Comparison of ENCODE assay signal across 8 cellular contexts in genomic region chrX:154411981-154412340, GRCh38. TPM values are rescaled to one million over a fixed set of nuclear protein-coding genes. Genes with fewer than 3 reads are reported as not detected.
DNase-seq lines count a peak whose midpoint lies in the region; ATAC-seq and TF ChIP-seq lines count a peak whose summit lies in the region.

No MANE protein-coding gene starts in this region.

- no peaks in the 10 kb centered on the region for H3K27me3 ChIP-seq in mucosa of stomach (ENCODE audit: control insufficient read depth, insufficient read depth, low read length)
- no peaks in the 10 kb centered on the region for H3K27me3 ChIP-seq in tibial nerve

- no peak for TF ChIP-seq EP300 in tibial nerve (IDR thresholded peaks at IDR 0.05)

- H3K9ac ChIP-seq in mucosa of stomach (ENCODE audit: low read length) = peak overlapping the region; percentile 80

- H3K4me3 ChIP-seq in epithelial cell of esophagus (ENCODE audit: low read length) (peak overlapping the region; percentile 51), mucosa of stomach (ENCODE audit: low read length) (peak overlapping the region; percentile 18), tibial nerve (peak overlapping the region; percentile 55 to 89 (median 68))

- WGBS in tibial nerve, 2 donors = 50% methylated on average over 11 of the region's 29 CpGs; no CpG with 5 or more reads in 1 of the 2 donors

- H3K4me3 Mint-ChIP-seq in activated CD8-positive, alpha-beta T cell treated with anti-CD3 and anti-CD28 coated beads, Interleukin-2, amount 10 ng/mL, durations not matched to agents 7 days and 5 days = peak overlapping the region; percentile 93

- H3K27me3 Mint-ChIP-seq in activated CD8-positive, alpha-beta T cell treated with anti-CD3 and anti-CD28 coated beads, Interleukin-2, amount 10 ng/mL, durations not matched to agents 7 days and 5 days (ENCODE audit: low read depth) = no peaks in the 10 kb centered on the region

- peaks cover 21% of the 10 kb centered on the region for H3K36me3 Mint-ChIP-seq in activated CD8-positive, alpha-beta T cell treated with anti-CD3 and anti-CD28 coated beads, Interleukin-2, amount 10 ng/mL, durations not matched to agents 7 days and 5 days (ENCODE audit: low read depth)

- CTCF ChIA-PET in activated CD8-positive, alpha-beta T cell treated with anti-CD3 and anti-CD28 coated beads, Interleukin-2, amount 10 ng/mL, durations not matched to agents 7 days and 5 days (lab: Charles Lee) = interaction anchor here (1.9 kb wide), 1 partner anchor 115 kb away, joined by 7 read pairs; no protein-coding TSS in a partner anchor

- no peaks in the 10 kb centered on the region for H3K9me3 Mint-ChIP-seq in activated CD8-positive, alpha-beta T cell treated with anti-CD3 and anti-CD28 coated beads, Interleukin-2, amount 10 ng/mL, durations not matched to agents 7 days and 5 days (ENCODE audit: insufficient read depth)

- peaks cover 13% of the 10 kb centered on the region for H3K4me1 Mint-ChIP-seq in activated CD8-positive, alpha-beta T cell treated with anti-CD3 and anti-CD28 coated beads, Interleukin-2, amount 10 ng/mL, durations not matched to agents 7 days and 5 days (ENCODE audit: low read depth)

- H3K36me3 ChIP-seq in mucosa of stomach (ENCODE audit: control insufficient read depth, insufficient read depth, low read length) (no peaks in the 10 kb centered on the region), tibial nerve (peaks cover 0 to 9% (median 0%) of the 10 kb centered on the region in 3 donors)

- peak; percentile 46 for ATAC-seq in HG02884 (IDR thresholded peaks at IDR 0.05; ENCODE audit: unreplicated experiment)
- ATAC-seq in activated CD8-positive, alpha-beta T cell treated with anti-CD3 and anti-CD28 coated beads, Interleukin-2, amount 10 ng/mL, durations not matched to agents 7 days and 5 days = peak; percentile 79

- DNase-seq in NCI-H1417 (lab: John Stamatoyannopoulos, UW) = peak; percentile 62 to 75 (median 72)
- no peak for DNase-seq in NCI-H1417 treated with DMSO at 0.1 percent for 48 hours (lab: John Stamatoyannopoulos, UW)
- DNase-seq in NCI-H2196 (lab: John Stamatoyannopoulos, UW; ENCODE audit: unreplicated experiment) = peak; percentile 51
- DNase-seq in activated CD8-positive, alpha-beta T cell treated with anti-CD3 and anti-CD28 coated beads, Interleukin-2, amount 10 ng/mL, durations not matched to agents 7 days and 5 days = peak; percentile 77
- peak; percentile 46 for DNase-seq in epithelial cell of esophagus (ENCODE audit: low read depth)
- peak; percentile 42 to 60 for DNase-seq in tibial nerve (ENCODE audit: low spot score in 2 of 2)

- H3K27ac ChIP-seq in tibial nerve = peak overlapping the region; percentile 90 to 97 (median 94)

- TF ChIP-seq POLR2A in tibial nerve (IDR thresholded peaks at IDR 0.05) = no peak

- peak overlapping the region; percentile 92 for H3K27ac Mint-ChIP-seq in activated CD8-positive, alpha-beta T cell treated with anti-CD3 and anti-CD28 coated beads, Interleukin-2, amount 10 ng/mL, durations not matched to agents 7 days and 5 days

- TF ChIP-seq CTCF in epithelial cell of esophagus (IDR thresholded peaks at IDR 0.05; ENCODE audit: insufficient read depth, low read depth, low read length, missing control alignments) (no peak), tibial nerve (IDR thresholded peaks at IDR 0.05) (no peak)

- POLR2A ChIA-PET in activated CD8-positive, alpha-beta T cell treated with anti-CD3 and anti-CD28 coated beads, Interleukin-2, amount 10 ng/mL, durations not matched to agents 7 days and 5 days (lab: Charles Lee) = interaction anchor here (0.6 to 5.3 kb wide), 9 partner anchors 9 to 440 kb away, joined by 3 to 55 read pairs (median 7); partner anchors contain the start of genes ATP6AP1, HCFC1 and RPL10

- H3K9me3 ChIP-seq in mucosa of stomach (ENCODE audit: control insufficient read depth, low read length) (no peaks in the 10 kb centered on the region), tibial nerve (no peaks in the 10 kb centered on the region)

- H3K4me1 ChIP-seq in mucosa of stomach (ENCODE audit: control insufficient read depth, insufficient read depth, low read length) (peaks cover 17% of the 10 kb centered on the region), tibial nerve (peaks cover 0 to 26% (median 0%) of the 10 kb centered on the region in 4 donors)

RNA-seq across cellular contexts. Expression of gene TAFAZZIN, which starts 0.6 kb away (rescaled TPM):
- 10 to 100 TPM; 76.5 to 77.4 TPM for total RNA-seq in activated CD8-positive, alpha-beta T cell treated with anti-CD3 and anti-CD28 coated beads, Interleukin-2, amount 10 ng/mL, durations not matched to agents 7 days and 5 days
- total RNA-seq in tibial nerve = 100 to 1,000 TPM in 2 of 4 donors, 10 to 100 TPM in 2; 78.9 to 138 (median 97.7) TPM

RNA-seq across cellular contexts. Expression of gene DNASE1L1, which starts 2.9 kb away (rescaled TPM):
- 10 to 100 TPM; 22.5 to 26.5 TPM for total RNA-seq in activated CD8-positive, alpha-beta T cell treated with anti-CD3 and anti-CD28 coated beads, Interleukin-2, amount 10 ng/mL, durations not matched to agents 7 days and 5 days
- 10 to 100 TPM; 21.4 to 36.0 (median 28.6) TPM for total RNA-seq in tibial nerve

RNA-seq across cellular contexts. Expression of gene RPL10, which starts 13.8 kb away (rescaled TPM):
- 1,000 to 10,000 TPM; 2,758 to 2,862 TPM for total RNA-seq in activated CD8-positive, alpha-beta T cell treated with anti-CD3 and anti-CD28 coated beads, Interleukin-2, amount 10 ng/mL, durations not matched to agents 7 days and 5 days
- total RNA-seq in tibial nerve = 1,000 to 10,000 TPM; 4,372 to 6,501 (median 5,244) TPM

RNA-seq across cellular contexts. Expression of gene ATP6AP1, which starts 16.5 kb away (rescaled TPM):
- 10 to 100 TPM; 41.5 to 43.5 TPM for total RNA-seq in activated CD8-positive, alpha-beta T cell treated with anti-CD3 and anti-CD28 coated beads, Interleukin-2, amount 10 ng/mL, durations not matched to agents 7 days and 5 days
- total RNA-seq in tibial nerve = 10 to 100 TPM; 42.9 to 59.7 (median 50.4) TPM

RNA-seq across cellular contexts. Expression of gene GDI1, which starts 25.0 kb away (rescaled TPM):
- 10 to 100 TPM; 92.7 to 95.5 TPM for total RNA-seq in activated CD8-positive, alpha-beta T cell treated with anti-CD3 and anti-CD28 coated beads, Interleukin-2, amount 10 ng/mL, durations not matched to agents 7 days and 5 days
- total RNA-seq in tibial nerve = 100 to 1,000 TPM; 114 to 179 (median 152) TPM

Comparison
In these comparisons a context has a peak if more than half of its experiments do, and no peak if none do; other contexts are left out.
1. H3K4me3 ChIP-seq: peak in every context shown above with its lines; median percentile 68 in tibial nerve; 51 in epithelial cell of esophagus; 18 in mucosa of stomach.